14 cellular contexts compared by ENCODE assay signal in genomic region chr5:133565993-133566392, GRCh38. TPM values are rescaled to one million over a fixed set of nuclear protein-coding genes. Genes with fewer than 3 reads are reported as not detected.
DNase-seq lines count a peak whose midpoint lies in the region; ATAC-seq, FAIRE-seq and TF ChIP-seq lines count a peak whose summit lies in the region.
"Had no signal": no experiment of that assay in that cellular context is flagged by ENCODE, and none has a peak within 500 bp of the region (broad histone marks: within the 10 kb centered on the region; RNA-seq: fewer than 3 reads in every experiment).

No MANE protein-coding gene starts in this region.

- dilution Hi-C loops in endothelial cell of umbilical vein (cut with MboI; ENCODE audit: extremely low pct_ligation_motif_present, low sequenced_read_pairs), result no loop called here

- POLR2A ChIA-PET in endothelial cell of umbilical vein (lab: Charles Lee), result no interaction called here

- peaks cover 5% of the 10 kb centered on the region for H3K4me1 Mint-ChIP-seq in activated T-cell treated with anti-CD3 and anti-CD28 coated beads, Interleukin-2, amount 50 U/mL, for 72 hours (ENCODE audit: low read depth)
- H3K4me1 Mint-ChIP-seq in activated T-cell treated with anti-CD3 and anti-CD28 coated beads, Interleukin-2, amount 50 U/mL, for 4 hours (ENCODE audit: low read depth), result no peaks in the 10 kb centered on the region

- DNase-seq in activated T-cell treated with anti-CD3 and anti-CD28 coated beads, Interleukin-2, amount 50 U/mL, for 72 hours, result peak; percentile 29 to 30
- DNase-seq in activated T-cell treated with anti-CD3 and anti-CD28 coated beads, Interleukin-2, amount 50 U/mL, for 4 hours, result no peak
- DNase-seq in RKO (ENCODE audit: low spot score) (peak; percentile 57), endothelial cell of umbilical vein (ENCODE audit: low read depth, low spot score) (peak; percentile 19), hippocampal formation (lab: John Stamatoyannopoulos, UW) (no peak)
- peak; percentile 26 to 36 for DNase-seq in stimulated activated CD4-positive, alpha-beta T cell treated with anti-CD3 and anti-CD28 coated beads, Interleukin-2, amount 100 ng/mL, for 24 hours
- DNase-seq: activated T-cell treated with anti-CD3 and anti-CD28 coated beads, Interleukin-2, amount 50 U/mL, for 1 hour; C1 segment of cervical spinal cord; gastrocnemius medialis; pancreas; stimulated activated naive B cell treated with anti-CD40 and anti-IgM and Interleukin-4, amounts not matched to agents 10 μg/mL and 1 μg/mL and 100 μg/mL, for 72 hours had no signal

- H4K20me1 ChIP-seq in endothelial cell of umbilical vein (replicated peaks; ENCODE audit: control insufficient read depth, extremely low read depth, insufficient read depth, low read length), result no peaks in the 10 kb centered on the region

- no peaks in the 10 kb centered on the region for H3K9me3 ChIP-seq in endothelial cell of umbilical vein (replicated peaks; ENCODE audit: control insufficient read depth, insufficient read depth, low read length)
- H3K9me3 ChIP-seq: gastrocnemius medialis, pancreas had no signal

- CTCF ChIA-PET in endothelial cell of umbilical vein (lab: Charles Lee), result no interaction called here

- peak; percentile 8 for FAIRE-seq in endothelial cell of umbilical vein (lab: Jason Lieb, UNC)
- FAIRE-seq: pancreas had no signal

- H3K9me1 ChIP-seq in endothelial cell of umbilical vein (replicated peaks; ENCODE audit: control insufficient read depth, extremely low read depth, insufficient read depth, low read length), result no peaks in the 10 kb centered on the region

- no peaks in the 10 kb centered on the region for H3K36me3 Mint-ChIP-seq in activated T-cell treated with anti-CD3 and anti-CD28 coated beads, Interleukin-2, amount 50 U/mL, for 72 hours (ENCODE audit: insufficient read depth in 2 of 2)
- no peaks in the 10 kb centered on the region for H3K36me3 Mint-ChIP-seq in activated T-cell treated with anti-CD3 and anti-CD28 coated beads, Interleukin-2, amount 50 U/mL, for 4 hours (ENCODE audit: insufficient read depth)
- H3K36me3 Mint-ChIP-seq: stimulated activated naive B cell treated with anti-CD40 and anti-IgM and Interleukin-4, amounts not matched to agents 10 μg/mL and 1 μg/mL and 100 μg/mL, for 72 hours had no signal

- peaks cover 4 to 5% of the 10 kb centered on the region in 2 experiments for H3K27me3 ChIP-seq in endothelial cell of umbilical vein (ENCODE audit: control insufficient read depth in 2 of 2, insufficient read depth in 2 of 2, low read length in 2 of 2)
- H3K27me3 ChIP-seq: gastrocnemius medialis, pancreas had no signal

- no peak overlapping the region for H3K4me3 Mint-ChIP-seq in activated T-cell treated with anti-CD3 and anti-CD28 coated beads, Interleukin-2, amount 50 U/mL, for 72 hours
- H3K4me3 Mint-ChIP-seq in activated T-cell treated with anti-CD3 and anti-CD28 coated beads, Interleukin-2, amount 50 U/mL, for 4 hours, result no peak overlapping the region
- H3K4me3 Mint-ChIP-seq: stimulated activated naive B cell treated with anti-CD40 and anti-IgM and Interleukin-4, amounts not matched to agents 10 μg/mL and 1 μg/mL and 100 μg/mL, for 72 hours had no signal

- no peak overlapping the region for H3K4me2 ChIP-seq in endothelial cell of umbilical vein (ENCODE audit: insufficient read depth, low read length)
- H3K4me2 ChIP-seq: PC-9 had no signal

- TF ChIP-seq CTCF in endothelial cell of umbilical vein (IDR thresholded peaks at IDR 0.05; ENCODE audit: extremely low read depth in 1 of 2, insufficient read depth in 1 of 2, low read depth in 1 of 2, low read length in 2 of 2), result no peak

- no peaks in the 10 kb centered on the region for H3K79me2 ChIP-seq in endothelial cell of umbilical vein (ENCODE audit: control insufficient read depth, insufficient read depth, low read length)

- H3K27ac Mint-ChIP-seq in activated T-cell treated with anti-CD3 and anti-CD28 coated beads, Interleukin-2, amount 50 U/mL, for 72 hours, result no peak overlapping the region
- H3K27ac Mint-ChIP-seq: stimulated activated naive B cell treated with anti-CD40 and anti-IgM and Interleukin-4, amounts not matched to agents 10 μg/mL and 1 μg/mL and 100 μg/mL, for 72 hours had no signal

- BruUV-seq in endothelial cell of umbilical vein (replicated peaks; lab: Mats Ljungman, UMichigan), result no TSS peak

- no peak overlapping the region for H2AFZ ChIP-seq in endothelial cell of umbilical vein (ENCODE audit: low read depth, low read length)
- H2AFZ ChIP-seq: PC-9 had no signal

- no peak overlapping the region for H3K9ac ChIP-seq in endothelial cell of umbilical vein (replicated peaks; ENCODE audit: extremely low read depth, insufficient read depth, low read length)

- H3K4me1 ChIP-seq in endothelial cell of umbilical vein (ENCODE audit: control insufficient read depth, extremely low read depth, insufficient read depth, low read length), result no peaks in the 10 kb centered on the region
- H3K4me1 ChIP-seq: gastrocnemius medialis, pancreas had no signal

- TF ChIP-seq POLR2A in endothelial cell of umbilical vein (IDR thresholded peaks at IDR 0.05; ENCODE audit: low read depth, low read length), result no peak

- no peak overlapping the region for H3K4me3 ChIP-seq in endothelial cell of umbilical vein (replicated peaks in 1 of 3; ENCODE audit: insufficient read depth in 1 of 3, low read depth in 1 of 3, low read length in 3 of 3)
- H3K4me3 ChIP-seq: gastrocnemius medialis, pancreas, PC-9 had no signal

- intact Hi-C loops in endothelial cell of umbilical vein (cut with micrococcal nuclease), result no loop called here

- peaks cover 51% of the 10 kb centered on the region for H3K27me3 Mint-ChIP-seq in activated T-cell treated with anti-CD3 and anti-CD28 coated beads, Interleukin-2, amount 50 U/mL, for 72 hours (ENCODE audit: low read depth)
- H3K27me3 Mint-ChIP-seq in activated T-cell treated with anti-CD3 and anti-CD28 coated beads, Interleukin-2, amount 50 U/mL, for 4 hours (ENCODE audit: low read depth), result peaks cover 31% of the 10 kb centered on the region

- H3K27ac ChIP-seq in endothelial cell of umbilical vein (ENCODE audit: insufficient read depth, low read depth, low read length), result no peak overlapping the region
- H3K27ac ChIP-seq: gastrocnemius medialis, pancreas, PC-9 had no signal

- H3K36me3 ChIP-seq in endothelial cell of umbilical vein (ENCODE audit: control insufficient read depth in 2 of 2, extremely low read depth in 1 of 2, insufficient read depth in 2 of 2, low read length in 2 of 2), result no peaks in the 10 kb centered on the region
- H3K36me3 ChIP-seq: gastrocnemius medialis, pancreas had no signal

- H3K9me3 Mint-ChIP-seq in activated T-cell treated with anti-CD3 and anti-CD28 coated beads, Interleukin-2, amount 50 U/mL, for 72 hours, result no peaks in the 10 kb centered on the region
- H3K9me3 Mint-ChIP-seq in activated T-cell treated with anti-CD3 and anti-CD28 coated beads, Interleukin-2, amount 50 U/mL, for 4 hours, result no peaks in the 10 kb centered on the region

- no peak for ATAC-seq in activated T-cell treated with anti-CD3 and anti-CD28 coated beads, Interleukin-2, amount 50 U/mL, for 72 hours (replicated peaks in 1 of 2)
- no peak for ATAC-seq in activated T-cell treated with anti-CD3 and anti-CD28 coated beads, Interleukin-2, amount 50 U/mL, for 4 hours
- ATAC-seq in GM21447 (IDR thresholded peaks at IDR 0.05; ENCODE audit: unreplicated experiment), result no peak
- ATAC-seq in HG02763 (IDR thresholded peaks at IDR 0.05; ENCODE audit: unreplicated experiment), result no peak
- ATAC-seq: gastrocnemius medialis; stimulated activated naive B cell treated with anti-CD40 and anti-IgM and Interleukin-4, amounts not matched to agents 10 μg/mL and 1 μg/mL and 100 μg/mL, for 72 hours had no signal

TF ChIP-seq in endothelial cell of umbilical vein, 7 proteins besides CTCF, POLR2A, EP300 and RAD21:
- no peak for TF ChIP-seq MAX (IDR thresholded peaks at IDR 0.05; ENCODE audit: insufficient read depth, insufficient read length)
- no peak for TF ChIP-seq MYC (IDR thresholded peaks at IDR 0.05; ENCODE audit: low read depth, low read length)
- TF ChIP-seq POLR2AphosphoS5 (IDR thresholded peaks at IDR 0.05; ENCODE audit: insufficient read depth, low read depth, low read length), result no peak
- TF ChIP-seq FOS (IDR thresholded peaks at IDR 0.05; ENCODE audit: borderline replicate concordance, insufficient read depth, low read length), result no peak
- TF ChIP-seq EZH2 (IDR thresholded peaks at IDR 0.05; ENCODE audit: borderline replicate concordance, low read depth, low read length, severe bottlenecking), result no peak
- TF ChIP-seq GATA2 (IDR thresholded peaks at IDR 0.05; ENCODE audit: insufficient read depth, insufficient read length, low read depth, low read length), result no peak
- TF ChIP-seq JUN (IDR thresholded peaks at IDR 0.05; ENCODE audit: borderline replicate concordance, insufficient read depth, insufficient read length, low read depth), result no peak

RNA-seq across cellular contexts. Expression of gene FSTL4, which starts 46.3 kb away (rescaled TPM):
- not detected for total RNA-seq in activated T-cell treated with anti-CD3 and anti-CD28 coated beads, Interleukin-2, amount 50 U/mL, for 72 hours
- 1 to 10 TPM in 1 of 3 donors, under 1 TPM in 2; 0.42 to 1.7 (median 0.46) TPM for total RNA-seq in activated T-cell treated with anti-CD3 and anti-CD28 coated beads, Interleukin-2, amount 50 U/mL, for 4 hours
- total RNA-seq in endothelial cell of umbilical vein, result 0.07 TPM in 1 of 2 replicates, not detected in the other
- 0.18 and 0.21 TPM in 2 replicates for polyA plus RNA-seq in endothelial cell of umbilical vein
- polyA plus RNA-seq in endothelial cell of umbilical vein (2011; cell fraction: cytosol; rRNA removed), result 0.23 and 0.27 TPM in 2 replicates
- 0.25 and 0.48 TPM in 2 replicates for polyA plus RNA-seq in endothelial cell of umbilical vein (2011; cell fraction: nucleus; rRNA removed)
- polyA plus RNA-seq in endothelial cell of umbilical vein (2012), result 0.39 and 0.49 TPM in 2 replicates
- polyA minus RNA-seq in endothelial cell of umbilical vein, result 0.13 and 1.1 TPM in 2 replicates
- not detected for polyA minus RNA-seq in endothelial cell of umbilical vein (2011; cell fraction: cytosol; rRNA and poly(A)+ RNA removed)
- polyA minus RNA-seq in endothelial cell of umbilical vein (2011; cell fraction: nucleus; rRNA and poly(A)+ RNA removed), result 0.58 TPM in 2 replicates
- total RNA-seq: PC-9 had no signal

Comparison
In these comparisons a context has a peak if more than half of its experiments do, and no peak if none do; other contexts are left out.
1. DNase-seq: peak in activated T-cell treated with anti-CD3 and anti-CD28 coated beads, Interleukin-2, amount 50 U/mL, for 72 hours (2 of 2), RKO (single experiment), endothelial cell of umbilical vein (single experiment) and stimulated activated CD4-positive, alpha-beta T cell treated with anti-CD3 and anti-CD28 coated beads, Interleukin-2, amount 100 ng/mL, for 24 hours (2 of 2); none in activated T-cell treated with anti-CD3 and anti-CD28 coated beads, Interleukin-2, amount 50 U/mL, for 4 hours (single experiment) and hippocampal formation (0 of 2).